ENCODE assay signal across 19 cellular contexts in the genomic region with DNA sequence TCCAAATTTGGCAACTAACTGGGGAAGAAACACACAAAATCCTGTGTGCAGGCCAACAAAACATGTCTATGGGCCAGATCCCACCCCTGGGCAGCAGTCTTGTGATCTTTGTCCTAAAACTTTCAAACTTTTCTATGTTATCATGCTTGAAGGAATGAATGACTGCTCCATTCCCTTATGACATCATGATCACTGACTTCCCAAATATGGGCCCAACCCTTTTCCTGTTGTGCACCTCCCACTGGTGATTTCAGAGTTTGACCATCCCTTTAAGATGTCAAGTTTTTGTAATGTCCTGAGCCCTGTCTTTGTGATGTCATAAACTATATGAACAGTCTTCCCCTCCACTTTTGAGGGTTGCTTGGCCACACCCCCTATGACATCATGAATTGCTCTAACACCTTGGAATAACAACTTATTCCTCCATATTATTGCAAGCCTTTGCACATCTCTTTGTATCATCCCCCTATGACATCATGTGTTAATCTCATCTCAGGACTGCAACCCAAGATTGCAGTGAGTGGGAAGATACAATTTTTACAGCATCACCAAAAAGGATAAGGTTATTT.
"Had no signal": no experiment of that assay in that cellular context is flagged by ENCODE, and none has a peak within 500 bp of the region (broad histone marks: within the 10 kb centered on the region; RNA-seq: fewer than 3 reads in every experiment).

No MANE protein-coding gene starts in this region.

- ATAC-seq: activated CD8-positive, alpha-beta T cell treated with anti-CD3 and anti-CD28 coated beads, Interleukin-2, amount 10 ng/mL, durations not matched to agents 7 days and 5 days; effector memory CD8-positive, alpha-beta T cell; right cardiac atrium had no signal

- H3K9me3 ChIP-seq: tibial nerve, vagina had no signal

- H3K27me3 ChIP-seq: tibial nerve, vagina had no signal

- H3K4me3 ChIP-seq: tibial nerve, vagina had no signal

- H3K27ac ChIP-seq: tibial nerve, vagina had no signal

- DNase-seq: activated CD4-positive, alpha-beta T cell treated with anti-CD3 and anti-CD28 coated beads, Interleukin-2, amount 10 ng/mL, durations not matched to agents 24 days and 14 days; activated CD4-positive, CD25-positive, alpha-beta regulatory T cell; activated CD8-positive, alpha-beta memory T cell treated with anti-CD3 and anti-CD28 coated beads, Interleukin-2, amount 50 U/mL, for 4 hours; activated CD8-positive, alpha-beta T cell treated with anti-CD3 and anti-CD28 coated beads, Interleukin-2, amount 10 ng/mL, durations not matched to agents 7 days and 5 days; activated gamma-delta T cell treated with Interleukin-2 at 50 U/mL for 16 hours; activated T-cell treated with anti-CD3 and anti-CD28 coated beads, Interleukin-2, amount 50 U/mL, for 72 hours; anterior cingulate cortex; dermis blood vessel endothelial cell; effector memory CD8-positive, alpha-beta T cell; foreskin fibroblast; occipital lobe; right cardiac atrium; small intestine; stimulated activated CD4-positive, alpha-beta T cell treated with anti-CD3 and anti-CD28 coated beads, Interleukin-4, amount 100 ng/mL, for 4 hours; stimulated activated CD8-positive, alpha-beta memory T cell treated with anti-CD3 and anti-CD28 coated beads, Interleukin-4, amount 100 ng/mL, for 48 hours; stimulated activated naive CD4-positive, alpha-beta T cell treated with Interleukin-2 at 50 U/mL for 16 hours; substantia nigra had no signal

- H3K36me3 ChIP-seq: tibial nerve, vagina had no signal

- H3K4me1 ChIP-seq: tibial nerve, vagina had no signal
